29 cellular contexts compared by ENCODE assay signal in genomic region chr7:113483657-113484056, GRCh38.
"Had no signal": no experiment of that assay in that cellular context is flagged by ENCODE, and none has a peak within 500 bp of the region (broad histone marks: within the 10 kb centered on the region; RNA-seq: fewer than 3 reads in every experiment).

No MANE protein-coding gene starts in this region.

- DNase-seq: naive thymus-derived CD4-positive, alpha-beta T cell; natural killer cell; occipital lobe; ovary; posterior cingulate gyrus; psoas muscle; right cardiac atrium; right lobe of liver; sigmoid colon; small intestine; stimulated activated CD4-positive, alpha-beta T cell treated with anti-CD3 and anti-CD28 coated beads, Interleukin-12 subunit alpha, Interleukin-12 subunit beta, amount 100 ng/mL, for 4 hours; stimulated activated CD4-positive, alpha-beta T cell treated with anti-CD3 and anti-CD28 coated beads, Interleukin-1b, Interleukin-23, amount 100 ng/mL, for 48 hours; stimulated activated CD4-positive, alpha-beta T cell treated with anti-CD3 and anti-CD28 coated beads, Interleukin-4, amount 100 ng/mL, for 1 hour; stimulated activated CD4-positive, alpha-beta T cell treated with anti-CD3 and anti-CD28 coated beads, Interleukin-4, amount 100 ng/mL, for 4 hours; stimulated activated CD8-positive, alpha-beta memory T cell treated with anti-CD3 and anti-CD28 coated beads, Interleukin-4, amount 100 ng/mL, for 48 hours; stimulated activated naive CD4-positive, alpha-beta T cell; stimulated activated naive CD8-positive, alpha-beta T cell treated with anti-CD3 and anti-CD28 coated beads, Interleukin-15, amount 100 ng/mL, for 72 hours; stimulated activated naive CD8-positive, alpha-beta T cell treated with anti-CD3 and anti-CD28 coated beads, Interleukin-15, Interleukin-2, amounts not matched to agents 100 U/mL and 50 U/mL, for 24 hours; substantia nigra; testis; tibial artery; transverse colon; upper lobe of right lung; uterus had no signal

- H3K36me3 ChIP-seq: neural progenitor cell, neutrophil, ovary, right lobe of liver, sigmoid colon, suprapubic skin, tibial artery, transverse colon, upper lobe of right lung, uterus had no signal

- H3K4me2 ChIP-seq: neural progenitor cell had no signal

- H3K4me3 ChIP-seq: neural progenitor cell, ovary, psoas muscle, right lobe of liver, sigmoid colon, suprapubic skin, testis, tibial artery, transverse colon, upper lobe of right lung, uterus had no signal

- H3K27ac ChIP-seq: neural progenitor cell, neutrophil, ovary, parathyroid adenoma, psoas muscle, right lobe of liver, sigmoid colon, suprapubic skin, testis, tibial artery, transverse colon, upper lobe of right lung, uterus had no signal

- H3K9ac ChIP-seq: neural progenitor cell, parathyroid adenoma had no signal

- H2AFZ ChIP-seq: neural progenitor cell, parathyroid adenoma had no signal

- H3K27me3 ChIP-seq: neural progenitor cell, neutrophil, ovary, right lobe of liver, sigmoid colon, suprapubic skin, testis, tibial artery, transverse colon, upper lobe of right lung, uterus had no signal

- H3K4me1 ChIP-seq: neural progenitor cell, parathyroid adenoma, psoas muscle, right lobe of liver, sigmoid colon, suprapubic skin, testis, tibial artery, transverse colon, upper lobe of right lung, uterus had no signal

- ATAC-seq: naive thymus-derived CD4-positive, alpha-beta T cell; natural killer cell; psoas muscle; right cardiac atrium; right lobe of liver; stimulated activated memory B cell treated with anti-CD40 and anti-IgM and Interleukin-4, amounts not matched to agents 10 μg/mL and 1 μg/mL and 100 μg/mL, for 72 hours; stimulated activated naive CD8-positive, alpha-beta T cell treated with anti-CD3 and anti-CD28 coated beads, Interleukin-15, amount 100 ng/mL, for 72 hours; stimulated activated naive CD8-positive, alpha-beta T cell treated with anti-CD3 and anti-CD28 coated beads, Interleukin-15, Interleukin-2, amounts not matched to agents 100 U/mL and 50 U/mL, for 24 hours; upper lobe of right lung had no signal

- H3K9me3 ChIP-seq: neutrophil, ovary, right lobe of liver, testis, transverse colon, uterus had no signal
